1 cellular context compared by ENCODE assay signal in the genomic region with DNA sequence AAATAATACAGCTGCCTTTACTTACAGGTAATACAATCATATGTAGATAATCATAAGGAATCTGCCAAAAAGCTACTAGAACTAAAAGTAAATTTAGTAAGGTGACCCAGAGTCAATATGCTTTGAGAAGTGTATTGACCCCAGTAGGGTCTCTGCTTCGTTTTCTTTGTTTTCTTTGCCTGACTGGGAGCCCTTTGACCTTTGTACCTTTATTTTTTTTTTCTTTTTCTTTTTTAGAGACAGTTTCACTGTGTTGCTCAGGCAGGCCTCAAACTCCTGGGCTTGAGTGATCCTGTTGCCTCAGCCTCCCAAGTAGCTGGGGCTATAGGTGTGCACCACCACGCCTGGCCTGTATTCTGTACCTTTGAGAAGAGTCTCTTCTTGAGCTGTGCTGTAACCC.
TF ChIP-seq lines count a peak whose summit lies in the region.

No MANE protein-coding gene starts in this region.

TF ChIP-seq in HepG2, 621 proteins besides CTCF, POLR2A, EP300 and RAD21 (continued from another document and continues in another):
- TF ChIP-seq, protein P1, sequence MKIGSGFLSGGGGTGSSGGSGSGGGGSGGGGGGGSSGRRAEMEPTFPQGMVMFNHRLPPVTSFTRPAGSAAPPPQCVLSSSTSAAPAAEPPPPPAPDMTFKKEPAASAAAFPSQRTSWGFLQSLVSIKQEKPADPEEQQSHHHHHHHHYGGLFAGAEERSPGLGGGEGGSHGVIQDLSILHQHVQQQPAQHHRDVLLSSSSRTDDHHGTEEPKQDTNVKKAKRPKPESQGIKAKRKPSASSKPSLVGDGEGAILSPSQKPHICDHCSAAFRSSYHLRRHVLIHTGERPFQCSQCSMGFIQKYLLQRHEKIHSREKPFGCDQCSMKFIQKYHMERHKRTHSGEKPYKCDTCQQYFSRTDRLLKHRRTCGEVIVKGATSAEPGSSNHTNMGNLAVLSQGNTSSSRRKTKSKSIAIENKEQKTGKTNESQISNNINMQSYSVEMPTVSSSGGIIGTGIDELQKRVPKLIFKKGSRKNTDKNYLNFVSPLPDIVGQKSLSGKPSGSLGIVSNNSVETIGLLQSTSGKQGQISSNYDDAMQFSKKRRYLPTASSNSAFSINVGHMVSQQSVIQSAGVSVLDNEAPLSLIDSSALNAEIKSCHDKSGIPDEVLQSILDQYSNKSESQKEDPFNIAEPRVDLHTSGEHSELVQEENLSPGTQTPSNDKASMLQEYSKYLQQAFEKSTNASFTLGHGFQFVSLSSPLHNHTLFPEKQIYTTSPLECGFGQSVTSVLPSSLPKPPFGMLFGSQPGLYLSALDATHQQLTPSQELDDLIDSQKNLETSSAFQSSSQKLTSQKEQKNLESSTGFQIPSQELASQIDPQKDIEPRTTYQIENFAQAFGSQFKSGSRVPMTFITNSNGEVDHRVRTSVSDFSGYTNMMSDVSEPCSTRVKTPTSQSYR (CRISPR knock-in tag; IDR thresholded peaks at IDR 0.05; ENCODE audit: borderline replicate concordance) = no peak
- TF ChIP-seq MED1 (CRISPR knock-in tag; IDR thresholded peaks at IDR 0.05) (no peak), MEIS1 (CRISPR knock-in tag; IDR thresholded peaks at IDR 0.05; ENCODE audit: borderline replicate concordance) (no peak), TCF7 (IDR thresholded peaks at IDR 0.05; ENCODE audit: low read depth) (peak; percentile 23; the same call in 1 of the 2 replicates), ZNF776 (CRISPR knock-in tag; IDR thresholded peaks at IDR 0.05) (no peak), ZEB1 (IDR thresholded peaks at IDR 0.05; ENCODE audit: insufficient replicate concordance, low read depth) (no peak), SKI (IDR thresholded peaks at IDR 0.05; ENCODE audit: partially characterized antibody) (no peak), ZNF329 (CRISPR knock-in tag; IDR thresholded peaks at IDR 0.05; ENCODE audit: low read depth) (no peak), GZF1 (CRISPR knock-in tag; IDR thresholded peaks at IDR 0.05) (0 out of 2 replicates have a peak, but pooled peaks have one; percentile 3), MED13 (CRISPR knock-in tag; IDR thresholded peaks at IDR 0.05) (no peak), ZNF10 (CRISPR knock-in tag; IDR thresholded peaks at IDR 0.05; ENCODE audit: borderline replicate concordance, low read depth) (no peak), ZSCAN25 (CRISPR knock-in tag; IDR thresholded peaks at IDR 0.05) (no peak), ZNF839 (CRISPR knock-in tag; IDR thresholded peaks at IDR 0.05; ENCODE audit: borderline replicate concordance) (no peak), ERF (CRISPR knock-in tag; IDR thresholded peaks at IDR 0.05) (no peak), ZNF605 (CRISPR knock-in tag; IDR thresholded peaks at IDR 0.05) (no peak), ZNF7 (CRISPR knock-in tag; IDR thresholded peaks at IDR 0.05) (no peak), SALL2 (CRISPR knock-in tag; IDR thresholded peaks at IDR 0.05) (no peak), ISL2 (CRISPR knock-in tag; IDR thresholded peaks at IDR 0.05) (no peak), PRPF4 (IDR thresholded peaks at IDR 0.05; ENCODE audit: low read depth, low read length, poor library complexity, severe bottlenecking) (no peak), ZNF563 (CRISPR knock-in tag; IDR thresholded peaks at IDR 0.05) (no peak), ZKSCAN5 (CRISPR knock-in tag; IDR thresholded peaks at IDR 0.05) (no peak), ZBTB38 (CRISPR knock-in tag; IDR thresholded peaks at IDR 0.05) (no peak), KLF15 (CRISPR knock-in tag; IDR thresholded peaks at IDR 0.05; ENCODE audit: borderline replicate concordance) (no peak)
- TF ChIP-seq, protein P2, sequence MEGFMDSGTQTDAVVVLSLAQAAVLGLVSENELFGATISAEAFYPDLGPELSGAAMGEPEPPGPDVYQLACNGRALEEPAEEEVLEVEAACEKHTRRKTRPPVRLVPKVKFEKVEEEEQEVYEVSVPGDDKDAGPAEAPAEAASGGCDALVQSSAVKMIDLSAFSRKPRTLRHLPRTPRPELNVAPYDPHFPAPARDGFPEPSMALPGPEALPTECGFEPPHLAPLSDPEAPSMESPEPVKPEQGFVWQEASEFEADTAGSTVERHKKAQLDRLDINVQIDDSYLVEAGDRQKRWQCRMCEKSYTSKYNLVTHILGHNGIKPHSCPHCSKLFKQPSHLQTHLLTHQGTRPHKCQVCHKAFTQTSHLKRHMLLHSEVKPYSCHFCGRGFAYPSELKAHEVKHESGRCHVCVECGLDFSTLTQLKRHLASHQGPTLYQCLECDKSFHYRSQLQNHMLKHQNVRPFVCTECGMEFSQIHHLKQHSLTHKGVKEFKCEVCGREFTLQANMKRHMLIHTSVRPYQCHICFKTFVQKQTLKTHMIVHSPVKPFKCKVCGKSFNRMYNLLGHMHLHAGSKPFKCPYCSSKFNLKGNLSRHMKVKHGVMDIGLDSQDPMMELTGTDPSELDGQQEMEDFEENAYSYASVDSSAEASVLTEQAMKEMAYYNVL (CRISPR knock-in tag; IDR thresholded peaks at IDR 0.05; ENCODE audit: borderline replicate concordance) = no peak
- TF ChIP-seq, protein P3, sequence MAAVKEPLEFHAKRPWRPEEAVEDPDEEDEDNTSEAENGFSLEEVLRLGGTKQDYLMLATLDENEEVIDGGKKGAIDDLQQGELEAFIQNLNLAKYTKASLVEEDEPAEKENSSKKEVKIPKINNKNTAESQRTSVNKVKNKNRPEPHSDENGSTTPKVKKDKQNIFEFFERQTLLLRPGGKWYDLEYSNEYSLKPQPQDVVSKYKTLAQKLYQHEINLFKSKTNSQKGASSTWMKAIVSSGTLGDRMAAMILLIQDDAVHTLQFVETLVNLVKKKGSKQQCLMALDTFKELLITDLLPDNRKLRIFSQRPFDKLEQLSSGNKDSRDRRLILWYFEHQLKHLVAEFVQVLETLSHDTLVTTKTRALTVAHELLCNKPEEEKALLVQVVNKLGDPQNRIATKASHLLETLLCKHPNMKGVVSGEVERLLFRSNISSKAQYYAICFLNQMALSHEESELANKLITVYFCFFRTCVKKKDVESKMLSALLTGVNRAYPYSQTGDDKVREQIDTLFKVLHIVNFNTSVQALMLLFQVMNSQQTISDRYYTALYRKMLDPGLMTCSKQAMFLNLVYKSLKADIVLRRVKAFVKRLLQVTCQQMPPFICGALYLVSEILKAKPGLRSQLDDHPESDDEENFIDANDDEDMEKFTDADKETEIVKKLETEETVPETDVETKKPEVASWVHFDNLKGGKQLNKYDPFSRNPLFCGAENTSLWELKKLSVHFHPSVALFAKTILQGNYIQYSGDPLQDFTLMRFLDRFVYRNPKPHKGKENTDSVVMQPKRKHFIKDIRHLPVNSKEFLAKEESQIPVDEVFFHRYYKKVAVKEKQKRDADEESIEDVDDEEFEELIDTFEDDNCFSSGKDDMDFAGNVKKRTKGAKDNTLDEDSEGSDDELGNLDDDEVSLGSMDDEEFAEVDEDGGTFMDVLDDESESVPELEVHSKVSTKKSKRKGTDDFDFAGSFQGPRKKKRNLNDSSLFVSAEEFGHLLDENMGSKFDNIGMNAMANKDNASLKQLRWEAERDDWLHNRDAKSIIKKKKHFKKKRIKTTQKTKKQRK (IDR thresholded peaks at IDR 0.05; ENCODE audit: low read length) = no peak
- TF ChIP-seq, protein P4, sequence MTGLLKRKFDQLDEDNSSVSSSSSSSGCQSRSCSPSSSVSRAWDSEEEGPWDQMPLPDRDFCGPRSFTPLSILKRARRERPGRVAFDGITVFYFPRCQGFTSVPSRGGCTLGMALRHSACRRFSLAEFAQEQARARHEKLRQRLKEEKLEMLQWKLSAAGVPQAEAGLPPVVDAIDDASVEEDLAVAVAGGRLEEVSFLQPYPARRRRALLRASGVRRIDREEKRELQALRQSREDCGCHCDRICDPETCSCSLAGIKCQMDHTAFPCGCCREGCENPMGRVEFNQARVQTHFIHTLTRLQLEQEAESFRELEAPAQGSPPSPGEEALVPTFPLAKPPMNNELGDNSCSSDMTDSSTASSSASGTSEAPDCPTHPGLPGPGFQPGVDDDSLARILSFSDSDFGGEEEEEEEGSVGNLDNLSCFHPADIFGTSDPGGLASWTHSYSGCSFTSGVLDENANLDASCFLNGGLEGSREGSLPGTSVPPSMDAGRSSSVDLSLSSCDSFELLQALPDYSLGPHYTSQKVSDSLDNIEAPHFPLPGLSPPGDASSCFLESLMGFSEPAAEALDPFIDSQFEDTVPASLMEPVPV (CRISPR knock-in tag; IDR thresholded peaks at IDR 0.05) = no peak
- TF ChIP-seq, protein P5, sequence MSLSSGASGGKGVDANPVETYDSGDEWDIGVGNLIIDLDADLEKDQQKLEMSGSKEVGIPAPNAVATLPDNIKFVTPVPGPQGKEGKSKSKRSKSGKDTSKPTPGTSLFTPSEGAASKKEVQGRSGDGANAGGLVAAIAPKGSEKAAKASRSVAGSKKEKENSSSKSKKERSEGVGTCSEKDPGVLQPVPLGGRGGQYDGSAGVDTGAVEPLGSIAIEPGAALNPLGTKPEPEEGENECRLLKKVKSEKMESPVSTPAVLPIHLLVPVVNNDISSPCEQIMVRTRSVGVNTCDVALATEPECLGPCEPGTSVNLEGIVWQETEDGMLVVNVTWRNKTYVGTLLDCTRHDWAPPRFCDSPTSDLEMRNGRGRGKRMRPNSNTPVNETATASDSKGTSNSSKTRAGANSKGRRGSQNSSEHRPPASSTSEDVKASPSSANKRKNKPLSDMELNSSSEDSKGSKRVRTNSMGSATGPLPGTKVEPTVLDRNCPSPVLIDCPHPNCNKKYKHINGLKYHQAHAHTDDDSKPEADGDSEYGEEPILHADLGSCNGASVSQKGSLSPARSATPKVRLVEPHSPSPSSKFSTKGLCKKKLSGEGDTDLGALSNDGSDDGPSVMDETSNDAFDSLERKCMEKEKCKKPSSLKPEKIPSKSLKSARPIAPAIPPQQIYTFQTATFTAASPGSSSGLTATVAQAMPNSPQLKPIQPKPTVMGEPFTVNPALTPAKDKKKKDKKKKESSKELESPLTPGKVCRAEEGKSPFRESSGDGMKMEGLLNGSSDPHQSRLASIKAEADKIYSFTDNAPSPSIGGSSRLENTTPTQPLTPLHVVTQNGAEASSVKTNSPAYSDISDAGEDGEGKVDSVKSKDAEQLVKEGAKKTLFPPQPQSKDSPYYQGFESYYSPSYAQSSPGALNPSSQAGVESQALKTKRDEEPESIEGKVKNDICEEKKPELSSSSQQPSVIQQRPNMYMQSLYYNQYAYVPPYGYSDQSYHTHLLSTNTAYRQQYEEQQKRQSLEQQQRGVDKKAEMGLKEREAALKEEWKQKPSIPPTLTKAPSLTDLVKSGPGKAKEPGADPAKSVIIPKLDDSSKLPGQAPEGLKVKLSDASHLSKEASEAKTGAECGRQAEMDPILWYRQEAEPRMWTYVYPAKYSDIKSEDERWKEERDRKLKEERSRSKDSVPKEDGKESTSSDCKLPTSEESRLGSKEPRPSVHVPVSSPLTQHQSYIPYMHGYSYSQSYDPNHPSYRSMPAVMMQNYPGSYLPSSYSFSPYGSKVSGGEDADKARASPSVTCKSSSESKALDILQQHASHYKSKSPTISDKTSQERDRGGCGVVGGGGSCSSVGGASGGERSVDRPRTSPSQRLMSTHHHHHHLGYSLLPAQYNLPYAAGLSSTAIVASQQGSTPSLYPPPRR (CRISPR knock-in tag; IDR thresholded peaks at IDR 0.05; ENCODE audit: borderline replicate concordance) = peak; percentile 82; the same call in 1 of the 2 replicates
- TF ChIP-seq, protein P6, sequence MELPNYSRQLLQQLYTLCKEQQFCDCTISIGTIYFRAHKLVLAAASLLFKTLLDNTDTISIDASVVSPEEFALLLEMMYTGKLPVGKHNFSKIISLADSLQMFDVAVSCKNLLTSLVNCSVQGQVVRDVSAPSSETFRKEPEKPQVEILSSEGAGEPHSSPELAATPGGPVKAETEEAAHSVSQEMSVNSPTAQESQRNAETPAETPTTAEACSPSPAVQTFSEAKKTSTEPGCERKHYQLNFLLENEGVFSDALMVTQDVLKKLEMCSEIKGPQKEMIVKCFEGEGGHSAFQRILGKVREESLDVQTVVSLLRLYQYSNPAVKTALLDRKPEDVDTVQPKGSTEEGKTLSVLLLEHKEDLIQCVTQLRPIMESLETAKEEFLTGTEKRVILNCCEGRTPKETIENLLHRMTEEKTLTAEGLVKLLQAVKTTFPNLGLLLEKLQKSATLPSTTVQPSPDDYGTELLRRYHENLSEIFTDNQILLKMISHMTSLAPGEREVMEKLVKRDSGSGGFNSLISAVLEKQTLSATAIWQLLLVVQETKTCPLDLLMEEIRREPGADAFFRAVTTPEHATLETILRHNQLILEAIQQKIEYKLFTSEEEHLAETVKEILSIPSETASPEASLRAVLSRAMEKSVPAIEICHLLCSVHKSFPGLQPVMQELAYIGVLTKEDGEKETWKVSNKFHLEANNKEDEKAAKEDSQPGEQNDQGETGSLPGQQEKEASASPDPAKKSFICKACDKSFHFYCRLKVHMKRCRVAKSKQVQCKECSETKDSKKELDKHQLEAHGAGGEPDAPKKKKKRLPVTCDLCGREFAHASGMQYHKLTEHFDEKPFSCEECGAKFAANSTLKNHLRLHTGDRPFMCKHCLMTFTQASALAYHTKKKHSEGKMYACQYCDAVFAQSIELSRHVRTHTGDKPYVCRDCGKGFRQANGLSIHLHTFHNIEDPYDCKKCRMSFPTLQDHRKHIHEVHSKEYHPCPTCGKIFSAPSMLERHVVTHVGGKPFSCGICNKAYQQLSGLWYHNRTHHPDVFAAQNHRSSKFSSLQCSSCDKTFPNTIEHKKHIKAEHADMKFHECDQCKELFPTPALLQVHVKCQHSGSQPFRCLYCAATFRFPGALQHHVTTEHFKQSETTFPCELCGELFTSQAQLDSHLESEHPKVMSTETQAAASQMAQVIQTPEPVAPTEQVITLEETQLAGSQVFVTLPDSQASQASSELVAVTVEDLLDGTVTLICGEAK (IDR thresholded peaks at IDR 0.05) = no peak
- TF ChIP-seq, protein P6 (CRISPR knock-in tag; IDR thresholded peaks at IDR 0.05) = no peak
